8 cellular contexts compared by ENCODE assay signal in genomic region chr2:197159681-197160211, GRCh38.
DNase-seq lines count a peak whose midpoint lies in the region; ATAC-seq lines count a peak whose summit lies in the region.

No MANE protein-coding gene starts in this region.

- peak overlapping the region; percentile 51 for H3K4me3 Mint-ChIP-seq in activated naive CD4-positive, alpha-beta T cell treated with anti-CD3 and anti-CD28 coated beads, Interleukin-2, amount 50 U/mL, for 24 hours
- H3K4me3 Mint-ChIP-seq in natural killer cell treated with Interleukin-12 subunit alpha and Interleukin-12 subunit beta and Interleukin-15 and Interleukin-18, amount 100 ng/mL, for 72 hours, result peak overlapping the region; percentile 49

- H3K4me1 Mint-ChIP-seq in activated naive CD4-positive, alpha-beta T cell treated with anti-CD3 and anti-CD28 coated beads, Interleukin-2, amount 50 U/mL, for 24 hours, result peaks cover 84% of the 10 kb centered on the region
- peaks cover 60 to 71% of the 10 kb centered on the region in 2 donors for H3K4me1 Mint-ChIP-seq in natural killer cell treated with Interleukin-12 subunit alpha and Interleukin-12 subunit beta and Interleukin-15 and Interleukin-18, amount 100 ng/mL, for 72 hours (ENCODE audit: low read depth in 2 of 2)

- H3K27ac Mint-ChIP-seq in activated naive CD4-positive, alpha-beta T cell treated with anti-CD3 and anti-CD28 coated beads, Interleukin-2, amount 50 U/mL, for 24 hours, result peak overlapping the region; percentile 97
- peak overlapping the region; percentile 88 to 95 for H3K27ac Mint-ChIP-seq in natural killer cell treated with Interleukin-12 subunit alpha and Interleukin-12 subunit beta and Interleukin-15 and Interleukin-18, amount 100 ng/mL, for 72 hours

- no peak for DNase-seq in natural killer cell treated with Interleukin-12 subunit alpha and Interleukin-12 subunit beta and Interleukin-15 and Interleukin-18, amount 100 ng/mL, for 72 hours (ENCODE audit: low spot score)
- DNase-seq in G401 (ENCODE audit: low spot score) (no peak), NCI-H2081 treated with DMSO at 0.1 percent for 48 hours (lab: John Stamatoyannopoulos, UW) (no peak), SHP77 treated with DMSO at 0.1 percent for 48 hours (lab: John Stamatoyannopoulos, UW) (no peak), hippocampal formation (lab: John Stamatoyannopoulos, UW) (no peak)

- no peaks in the 10 kb centered on the region for H3K27me3 Mint-ChIP-seq in activated naive CD4-positive, alpha-beta T cell treated with anti-CD3 and anti-CD28 coated beads, Interleukin-2, amount 50 U/mL, for 24 hours
- no peaks in the 10 kb centered on the region for H3K27me3 Mint-ChIP-seq in natural killer cell treated with Interleukin-12 subunit alpha and Interleukin-12 subunit beta and Interleukin-15 and Interleukin-18, amount 100 ng/mL, for 72 hours

- peaks cover 5% of the 10 kb centered on the region for H3K9me3 Mint-ChIP-seq in activated naive CD4-positive, alpha-beta T cell treated with anti-CD3 and anti-CD28 coated beads, Interleukin-2, amount 50 U/mL, for 24 hours
- H3K9me3 Mint-ChIP-seq in natural killer cell treated with Interleukin-12 subunit alpha and Interleukin-12 subunit beta and Interleukin-15 and Interleukin-18, amount 100 ng/mL, for 72 hours, result no peaks in the 10 kb centered on the region

- ATAC-seq in GM18502 (IDR thresholded peaks at IDR 0.05; ENCODE audit: poor library complexity, unreplicated experiment), result peak; percentile 45
- ATAC-seq in HG03460 (IDR thresholded peaks at IDR 0.05; ENCODE audit: unreplicated experiment), result peak; percentile 71
- peak; percentile 89 to 95 for ATAC-seq in natural killer cell treated with Interleukin-12 subunit alpha and Interleukin-12 subunit beta and Interleukin-15 and Interleukin-18, amount 100 ng/mL, for 72 hours

- in situ Hi-C loops in G401 (cut with HindIII; ENCODE audit: low sequenced_read_pairs), result no loop called here

- H3K36me3 Mint-ChIP-seq in activated naive CD4-positive, alpha-beta T cell treated with anti-CD3 and anti-CD28 coated beads, Interleukin-2, amount 50 U/mL, for 24 hours, result peaks cover 16% of the 10 kb centered on the region
- H3K36me3 Mint-ChIP-seq in natural killer cell treated with Interleukin-12 subunit alpha and Interleukin-12 subunit beta and Interleukin-15 and Interleukin-18, amount 100 ng/mL, for 72 hours, result no peaks in the 10 kb centered on the region
